14 cellular contexts compared by ENCODE assay signal in the genomic region with DNA sequence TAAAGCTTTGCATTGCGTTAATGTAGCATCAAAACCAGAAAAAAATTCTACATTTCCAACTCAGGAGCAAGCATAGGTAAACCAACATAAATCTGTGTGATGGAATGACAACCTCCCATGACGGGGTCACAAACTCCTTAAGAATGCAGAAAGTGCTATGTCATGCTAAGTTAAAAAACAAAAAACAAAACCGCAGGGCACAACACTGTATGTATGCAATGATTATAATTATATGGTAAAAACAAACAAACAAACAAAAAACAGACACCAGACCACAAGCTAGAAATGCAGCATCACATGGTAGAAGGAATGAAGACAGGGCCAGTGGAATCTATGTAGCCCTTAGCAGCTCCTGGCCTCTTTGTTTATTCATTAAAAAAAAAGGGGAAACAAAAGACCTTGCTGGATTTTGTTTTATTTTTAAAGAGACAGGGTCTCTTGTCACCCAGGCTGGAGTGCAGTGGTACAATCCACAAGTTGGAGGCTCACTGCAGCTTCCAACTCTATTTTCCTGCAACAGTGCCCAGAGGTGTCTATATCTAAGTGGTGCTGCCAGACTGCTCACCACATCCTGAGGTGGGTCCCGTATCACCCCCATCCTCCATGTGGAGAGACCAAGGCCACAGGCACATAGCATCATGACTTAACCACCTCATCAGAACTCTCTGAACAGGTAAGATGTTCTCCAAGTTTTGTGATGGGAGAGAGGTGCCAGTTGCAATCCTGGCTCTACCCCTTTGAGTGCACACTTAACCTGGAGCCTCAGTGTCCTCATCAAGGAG.
DNase-seq lines count a peak whose midpoint lies in the region; ATAC-seq and FAIRE-seq lines count a peak whose summit lies in the region.
"Had no signal": no experiment of that assay in that cellular context is flagged by ENCODE, and none has a peak within 500 bp of the region (broad histone marks: within the 10 kb centered on the region; RNA-seq: fewer than 3 reads in every experiment).

No MANE protein-coding gene starts in this region.

- no peak overlapping the region for H2BK15ac ChIP-seq in mesenchymal stem cell (ENCODE audit: low read depth, poor library complexity, severe bottlenecking)

- H2AK5ac ChIP-seq in mesenchymal stem cell (ENCODE audit: low read length, severe bottlenecking) = no peak overlapping the region

- H2BK12ac ChIP-seq in mesenchymal stem cell (ENCODE audit: low read length in 2 of 2) = peak overlapping the region; percentile 21 to 45

- DNase-seq in activated naive CD4-positive, alpha-beta T cell treated with anti-CD3 and anti-CD28 coated beads, Interleukin-2, amount 50 U/mL, for 72 hours (ENCODE audit: low spot score in 2 of 2) = no peak
- DNase-seq in activated naive CD4-positive, alpha-beta T cell treated with anti-CD3 and anti-CD28 coated beads for 36 hours = no peak
- no peak for DNase-seq in activated T-helper 2 cell treated with anti-CD3 and anti-CD28 coated beads, Interferon-gamma antibody, Interleukin-2, Interleukin-4, amounts not matched to agents 10 μg/mL and 5 μg/mL and 100 μg/mL, durations not matched to agents 14 hours and 24 hours and 36 hours (ENCODE audit: low spot score)
- DNase-seq in mesenchymal stem cell (no peak), urothelium cell line (ENCODE audit: low spot score) (no peak), ACHN (no peak)
- DNase-seq: caudate nucleus, lower lobe of right lung, NCI-H2107, occipital lobe, SJCRH30 had no signal

- H3K79me1 ChIP-seq in mesenchymal stem cell (replicated peaks; ENCODE audit: low read length, poor library complexity, severe bottlenecking) = peaks cover 48% of the 10 kb centered on the region

- no peaks in the 10 kb centered on the region for H3K9me3 ChIP-seq in mesenchymal stem cell (ENCODE audit: control insufficient read depth, low read length)
- H3K9me3 ChIP-seq: lower lobe of right lung, SJCRH30 had no signal

- no peak overlapping the region for H3K23ac ChIP-seq in mesenchymal stem cell (ENCODE audit: low read length in 2 of 2)

- peak overlapping the region in 1 of 2 experiments; percentile 63 for H3K4ac ChIP-seq in mesenchymal stem cell (ENCODE audit: low read depth in 1 of 2, low read length in 2 of 2)

- no peaks in the 10 kb centered on the region for H3K27me3 ChIP-seq in mesenchymal stem cell (ENCODE audit: control insufficient read depth in 1 of 2, insufficient read depth in 1 of 2, low read length in 2 of 2)
- H3K27me3 ChIP-seq: SJCRH30 had no signal

- peaks cover 78% of the 10 kb centered on the region for H3K4me1 Mint-ChIP-seq in activated naive CD4-positive, alpha-beta T cell treated with anti-CD3 and anti-CD28 coated beads for 36 hours (ENCODE audit: low read depth)
- peaks cover 34% of the 10 kb centered on the region for H3K4me1 Mint-ChIP-seq in activated T-helper 2 cell treated with anti-CD3 and anti-CD28 coated beads, Interferon-gamma antibody, Interleukin-2, Interleukin-4, amounts not matched to agents 10 μg/mL and 5 μg/mL and 100 μg/mL, durations not matched to agents 14 hours and 24 hours and 36 hours (ENCODE audit: low read depth)

- intact Hi-C loops in activated naive CD4-positive, alpha-beta T cell treated with anti-CD3 and anti-CD28 coated beads for 36 hours (cut with micrococcal nuclease) = no loop called here
- intact Hi-C loops in activated T-helper 2 cell treated with anti-CD3 and anti-CD28 coated beads, Interferon-gamma antibody, Interleukin-2, Interleukin-4, amounts not matched to agents 10 μg/mL and 5 μg/mL and 100 μg/mL, durations not matched to agents 14 hours and 24 hours and 36 hours (cut with micrococcal nuclease) = no loop called here

- H3K18ac ChIP-seq in mesenchymal stem cell (ENCODE audit: low read depth in 1 of 2, low read length in 2 of 2) = peak overlapping the region; percentile 78 to 79

- no peak overlapping the region for H4K8ac ChIP-seq in mesenchymal stem cell (ENCODE audit: low read length)

- peaks cover 23 to 45% of the 10 kb centered on the region in 2 experiments for H3K36me3 ChIP-seq in mesenchymal stem cell (ENCODE audit: control insufficient read depth in 1 of 2, insufficient read depth in 2 of 2, low read depth in 1 of 2, low read length in 2 of 2)

- no peak overlapping the region for H2BK120ac ChIP-seq in mesenchymal stem cell (ENCODE audit: low read depth, low read length)

- no peak overlapping the region for H3K14ac ChIP-seq in mesenchymal stem cell (ENCODE audit: low read length in 2 of 2)

- H2BK5ac ChIP-seq in mesenchymal stem cell (ENCODE audit: low read depth, low read length, poor library complexity, severe bottlenecking) = no peak overlapping the region

- CTCF ChIA-PET in activated naive CD4-positive, alpha-beta T cell treated with anti-CD3 and anti-CD28 coated beads for 36 hours (lab: Charles Lee) = interaction anchor here (0.8 to 1.6 kb wide), 5 partner anchors 14 to 124 kb away, joined by 3 to 5 read pairs (median 4); no protein-coding TSS in a partner anchor

- in situ Hi-C loops in ACHN (cut with HindIII; ENCODE audit: low pct_ligation_motif_present, low pct_unique_long_range_greater_than_20kb, low sequenced_read_pairs) = loop anchor here (5.0 kb wide), 1 partner anchor 56 kb away; no protein-coding TSS in a partner anchor

- H3K9me3 Mint-ChIP-seq in activated naive CD4-positive, alpha-beta T cell treated with anti-CD3 and anti-CD28 coated beads, Interleukin-2, amount 50 U/mL, for 72 hours = no peaks in the 10 kb centered on the region
- no peaks in the 10 kb centered on the region for H3K9me3 Mint-ChIP-seq in activated naive CD4-positive, alpha-beta T cell treated with anti-CD3 and anti-CD28 coated beads for 36 hours
- no peaks in the 10 kb centered on the region for H3K9me3 Mint-ChIP-seq in activated T-helper 2 cell treated with anti-CD3 and anti-CD28 coated beads, Interferon-gamma antibody, Interleukin-2, Interleukin-4, amounts not matched to agents 10 μg/mL and 5 μg/mL and 100 μg/mL, durations not matched to agents 14 hours and 24 hours and 36 hours

- no peak overlapping the region for H3K4me3 Mint-ChIP-seq in activated naive CD4-positive, alpha-beta T cell treated with anti-CD3 and anti-CD28 coated beads for 36 hours
- H3K4me3 Mint-ChIP-seq in activated T-helper 2 cell treated with anti-CD3 and anti-CD28 coated beads, Interferon-gamma antibody, Interleukin-2, Interleukin-4, amounts not matched to agents 10 μg/mL and 5 μg/mL and 100 μg/mL, durations not matched to agents 14 hours and 24 hours and 36 hours (ENCODE audit: low read depth) = no peak overlapping the region

- H3K4me1 ChIP-seq in mesenchymal stem cell (ENCODE audit: control insufficient read depth, insufficient read depth, low read depth, low read length) = peaks cover 9% of the 10 kb centered on the region
- H3K4me1 ChIP-seq: SJCRH30 had no signal

- H4K91ac ChIP-seq in mesenchymal stem cell (ENCODE audit: low read length) = no peak overlapping the region

- H3K27me3 Mint-ChIP-seq in activated naive CD4-positive, alpha-beta T cell treated with anti-CD3 and anti-CD28 coated beads for 36 hours (ENCODE audit: low read depth) = no peaks in the 10 kb centered on the region
- no peaks in the 10 kb centered on the region for H3K27me3 Mint-ChIP-seq in activated T-helper 2 cell treated with anti-CD3 and anti-CD28 coated beads, Interferon-gamma antibody, Interleukin-2, Interleukin-4, amounts not matched to agents 10 μg/mL and 5 μg/mL and 100 μg/mL, durations not matched to agents 14 hours and 24 hours and 36 hours (ENCODE audit: low read depth)

- peak overlapping the region; percentile 51 to 65 for H3K27ac Mint-ChIP-seq in activated naive CD4-positive, alpha-beta T cell treated with anti-CD3 and anti-CD28 coated beads, Interleukin-2, amount 50 U/mL, for 72 hours
- no peak overlapping the region for H3K27ac Mint-ChIP-seq in activated naive CD4-positive, alpha-beta T cell treated with anti-CD3 and anti-CD28 coated beads for 36 hours
- peak overlapping the region; percentile 10 for H3K27ac Mint-ChIP-seq in activated T-helper 2 cell treated with anti-CD3 and anti-CD28 coated beads, Interferon-gamma antibody, Interleukin-2, Interleukin-4, amounts not matched to agents 10 μg/mL and 5 μg/mL and 100 μg/mL, durations not matched to agents 14 hours and 24 hours and 36 hours

- peak; percentile 96 for FAIRE-seq in urothelium cell line (lab: Jason Lieb, UNC)

- 93% methylated on average over 3 of the region's 4 CpGs for WGBS in mesenchymal stem cell

- H3K4me2 ChIP-seq in mesenchymal stem cell (ENCODE audit: low read length, poor library complexity, severe bottlenecking) = no peak overlapping the region

- H3K4me3 ChIP-seq in mesenchymal stem cell (ENCODE audit: insufficient read depth in 1 of 2, low read depth in 1 of 2, low read length in 2 of 2) = no peak overlapping the region
- H3K4me3 ChIP-seq: lower lobe of right lung, SJCRH30 had no signal

- no peak overlapping the region for H2AFZ ChIP-seq in mesenchymal stem cell (ENCODE audit: low read depth, low read length)

- peak in 1 of 2 donors; percentile 30 for ATAC-seq in activated naive CD4-positive, alpha-beta T cell treated with anti-CD3 and anti-CD28 coated beads, Interleukin-2, amount 50 U/mL, for 72 hours
- no peak for ATAC-seq in HG03460 (IDR thresholded peaks at IDR 0.05; ENCODE audit: unreplicated experiment)
- ATAC-seq in GM21717 (IDR thresholded peaks at IDR 0.05; ENCODE audit: unreplicated experiment) = no peak
- ATAC-seq: lower lobe of right lung had no signal

- peak overlapping the region; percentile 19 for H3K9ac ChIP-seq in mesenchymal stem cell (ENCODE audit: low read length)

- H3K36me3 Mint-ChIP-seq in activated naive CD4-positive, alpha-beta T cell treated with anti-CD3 and anti-CD28 coated beads, Interleukin-2, amount 50 U/mL, for 72 hours = peaks cover 12 to 56% of the 10 kb centered on the region in 2 donors
- peaks cover 37% of the 10 kb centered on the region for H3K36me3 Mint-ChIP-seq in activated naive CD4-positive, alpha-beta T cell treated with anti-CD3 and anti-CD28 coated beads for 36 hours (ENCODE audit: low read depth)
- peaks cover 37% of the 10 kb centered on the region for H3K36me3 Mint-ChIP-seq in activated T-helper 2 cell treated with anti-CD3 and anti-CD28 coated beads, Interferon-gamma antibody, Interleukin-2, Interleukin-4, amounts not matched to agents 10 μg/mL and 5 μg/mL and 100 μg/mL, durations not matched to agents 14 hours and 24 hours and 36 hours (ENCODE audit: low read depth)

- no peak overlapping the region for H3K27ac ChIP-seq in mesenchymal stem cell (ENCODE audit: low read length, poor library complexity, severe bottlenecking)
- H3K27ac ChIP-seq: lower lobe of right lung, SJCRH30, VCaP had no signal
